ENCODE assay signal across 24 cellular contexts in genomic region chr6:128567029-128567428, GRCh38. TPM values are rescaled to one million over a fixed set of nuclear protein-coding genes. Genes with fewer than 3 reads are reported as not detected.
A peak's percentile ranks its signal among the peaks of the same experiment; 100 is the strongest.
DNase-seq lines count a peak whose midpoint lies in the region; ATAC-seq, FAIRE-seq and TF ChIP-seq lines count a peak whose summit lies in the region.
"Had no signal": no experiment of that assay in that cellular context is flagged by ENCODE, and none has a peak within 500 bp of the region (broad histone marks: within the 10 kb centered on the region; RNA-seq: fewer than 3 reads in every experiment).

No MANE protein-coding gene starts in this region.

- H3K36me3 ChIP-seq in SK-N-SH (replicated peaks in 1 of 2; ENCODE audit: control insufficient read depth in 1 of 2, insufficient read depth in 2 of 2, low read length in 1 of 2), result no peaks in the 10 kb centered on the region
- H3K36me3 ChIP-seq: BLaER1 treated with 17β-estradiol and CSF1 and Interleukin-3, amounts not matched to agents 10 nM and 100 nM; SJCRH30; thyroid gland had no signal

- no peak for TF ChIP-seq EP300 in SK-N-SH (IDR thresholded peaks at IDR 0.05; ENCODE audit: borderline replicate concordance in 1 of 2, low read depth in 1 of 2, low read length in 1 of 2)

- H3K9me2 ChIP-seq in SK-N-SH, result no peaks in the 10 kb centered on the region

- no peaks in the 10 kb centered on the region for H4K20me1 ChIP-seq in SK-N-SH (ENCODE audit: insufficient read depth)
- H4K20me1 ChIP-seq: BLaER1 treated with 17β-estradiol and CSF1 and Interleukin-3, amounts not matched to agents 10 nM and 100 nM had no signal

- ATAC-seq in SK-N-SH treated with all-trans-retinoic acid at 6 μM for 48 hours (no peak), HG03457 (IDR thresholded peaks at IDR 0.05; ENCODE audit: unreplicated experiment) (no peak), GM18907 (IDR thresholded peaks at IDR 0.05; ENCODE audit: unreplicated experiment) (no peak)
- ATAC-seq: naive thymus-derived CD4-positive, alpha-beta T cell had no signal

- H3K4me3 ChIP-seq in SK-N-SH (ENCODE audit: low read depth in 2 of 2, low read length in 1 of 2), result no peak overlapping the region
- H3K4me3 ChIP-seq: BLaER1 treated with 17β-estradiol and CSF1 and Interleukin-3, amounts not matched to agents 10 nM and 100 nM; PC-9; SJCRH30; thyroid gland had no signal

- H3K27me3 ChIP-seq in SK-N-SH (ENCODE audit: insufficient read depth), result no peaks in the 10 kb centered on the region
- H3K27me3 ChIP-seq: BLaER1 treated with 17β-estradiol and CSF1 and Interleukin-3, amounts not matched to agents 10 nM and 100 nM; SJCRH30; thyroid gland had no signal

- H3K4me2 ChIP-seq in SK-N-SH, result no peak overlapping the region
- H3K4me2 ChIP-seq: BLaER1 treated with 17β-estradiol and CSF1 and Interleukin-3, amounts not matched to agents 10 nM and 100 nM; PC-9 had no signal

- peaks cover 0 to 13% of the 10 kb centered on the region in 2 experiments; a peak in 2 of 4 replicates for H3K4me1 ChIP-seq in SK-N-SH (ENCODE audit: control insufficient read depth in 1 of 2, insufficient read depth in 2 of 2, low read depth in 1 of 2, low read length in 1 of 2)
- H3K4me1 ChIP-seq: thyroid gland had no signal

- no peak for FAIRE-seq in RCC 7860 (lab: Jason Lieb, UNC)
- FAIRE-seq: islet of Langerhans had no signal

- CTCF ChIA-PET in SK-N-SH (lab: Yijun Ruan, JAX), result no interaction called here
- CTCF ChIA-PET in RWPE1 (lab: Yijun Ruan, JAX), result no interaction called here

- H3K79me2 ChIP-seq in SK-N-SH (ENCODE audit: insufficient read depth), result no peaks in the 10 kb centered on the region

- no peak overlapping the region for H3K27ac ChIP-seq in SK-N-SH (ENCODE audit: low read depth in 2 of 2, low read length in 1 of 2)
- no peak overlapping the region for H3K27ac ChIP-seq in RWPE1
- H3K27ac ChIP-seq: BLaER1 treated with 17β-estradiol and CSF1 and Interleukin-3, amounts not matched to agents 10 nM and 100 nM; PC-9; SJCRH30; thyroid gland had no signal

- DNase-seq in SK-N-SH, result no peak
- DNase-seq in RWPE1 (ENCODE audit: low spot score), result peak; percentile 49
- peak; percentile 4 for DNase-seq in glomerular visceral epithelial cell (ENCODE audit: extremely low spot score)
- DNase-seq in activated CD8-positive, alpha-beta memory T cell treated with anti-CD3 and anti-CD28 coated beads, Interleukin-2, amount 50 U/mL, for 4 hours, result no peak
- no peak for DNase-seq in RCC 7860 (ENCODE audit: low spot score)
- DNase-seq: 8988T; activated CD8-positive, alpha-beta memory T cell treated with anti-CD3 and anti-CD28 coated beads for 24 hours; activated naive CD4-positive, alpha-beta T cell treated with anti-CD3 and anti-CD28 coated beads, Interleukin-2, amount 10 ng/mL, durations not matched to agents 7 days and 5 days; activated T-cell treated with anti-CD3 and anti-CD28 coated beads, Interleukin-2, amount 50 U/mL, for 48 hours; Caco-2; caudate nucleus; foreskin melanocyte; KG1; naive thymus-derived CD4-positive, alpha-beta T cell; NCI-H187 treated with DMSO at 0.1 percent for 48 hours; occipital lobe; PC-9; SJCRH30; thyroid gland had no signal

- peaks cover 8% of the 10 kb centered on the region for H3F3A ChIP-seq in SK-N-SH (replicated peaks; ENCODE audit: insufficient read depth)

- TF ChIP-seq RAD21 in SK-N-SH (IDR thresholded peaks at IDR 0.05; ENCODE audit: low read length), result no peak

- no peaks in the 10 kb centered on the region for H3K9me3 ChIP-seq in SK-N-SH
- H3K9me3 ChIP-seq: BLaER1 treated with 17β-estradiol and CSF1 and Interleukin-3, amounts not matched to agents 10 nM and 100 nM; Caco-2; SJCRH30; thyroid gland had no signal

- 0 out of 2 replicates have a peak overlapping the region, but pooled peaks have one; percentile 9 for H2AFZ ChIP-seq in SK-N-SH (ENCODE audit: low read depth)
- H2AFZ ChIP-seq: PC-9 had no signal

- H3K9ac ChIP-seq in SK-N-SH, result no peak overlapping the region
- H3K9ac ChIP-seq: BLaER1 treated with 17β-estradiol and CSF1 and Interleukin-3, amounts not matched to agents 10 nM and 100 nM had no signal

- POLR2A ChIA-PET in SK-N-SH (lab: Yijun Ruan, JAX) (no interaction called here), RWPE1 (lab: Yijun Ruan, JAX; ENCODE audit: low non-redundant PET) (no interaction called here)

- WGBS in SK-N-SH (ENCODE audit: low lambda C conversion rate), result 0% methylated on average over 1 of the region's 1 CpG

- TF ChIP-seq CTCF in SK-N-SH (IDR thresholded peaks at IDR 0.05) (no peak), RWPE1 (conservative IDR thresholded peaks at IDR 0.05; ENCODE audit: low read depth) (no peak)

TF ChIP-seq in SK-N-SH, 30 proteins besides CTCF, POLR2A, EP300 and RAD21:
- no peak for TF ChIP-seq ELF1 (IDR thresholded peaks at IDR 0.05)
- TF ChIP-seq SMC3 (IDR thresholded peaks at IDR 0.05; ENCODE audit: low read depth, low read length), result no peak
- no peak for TF ChIP-seq MEF2A (IDR thresholded peaks at IDR 0.05; ENCODE audit: borderline replicate concordance, low read depth)
- TF ChIP-seq EZH2phosphoT487 (IDR thresholded peaks at IDR 0.05; ENCODE audit: borderline replicate concordance, low read depth), result no peak
- no peak for TF ChIP-seq USF1 (IDR thresholded peaks at IDR 0.05; ENCODE audit: borderline replicate concordance, low read depth)
- TF ChIP-seq FOXM1 (IDR thresholded peaks at IDR 0.05; ENCODE audit: low read depth), result no peak
- no peak for TF ChIP-seq PBX3 (IDR thresholded peaks at IDR 0.05)
- TF ChIP-seq MXI1 (IDR thresholded peaks at IDR 0.05; ENCODE audit: low read depth, low read length), result no peak
- no peak for TF ChIP-seq TEAD4 (IDR thresholded peaks at IDR 0.05; ENCODE audit: borderline replicate concordance, insufficient read depth)
- TF ChIP-seq RCOR1 (IDR thresholded peaks at IDR 0.05; ENCODE audit: low read length), result no peak
- TF ChIP-seq SIN3A (IDR thresholded peaks at IDR 0.05; ENCODE audit: borderline replicate concordance, low read depth, low read length), result no peak

TF ChIP-seq in SK-N-SH treated with all-trans-retinoic acid at 6 μM for 48 hours, 23 proteins besides CTCF, POLR2A, EP300 and RAD21:
- TF ChIP-seq PPARA (CRISPR knock-in tag; IDR thresholded peaks at IDR 0.05; ENCODE audit: borderline replicate concordance) (no peak), ZNF565 (CRISPR knock-in tag; conservative IDR thresholded peaks at IDR 0.05; ENCODE audit: low read depth) (no peak), ZNF70 (CRISPR knock-in tag; IDR thresholded peaks at IDR 0.05) (no peak), CREB5 (CRISPR knock-in tag; IDR thresholded peaks at IDR 0.05; ENCODE audit: low read depth) (no peak)

RNA-seq across cellular contexts. Expression of gene PTPRK, which starts 46.6 kb away (rescaled TPM):
- 8.0 and 9.5 TPM in 2 replicates for polyA plus RNA-seq in SK-N-SH (2012; rRNA removed)
- 12.3 and 14.5 TPM in 2 replicates for polyA plus RNA-seq in SK-N-SH (2012; cell fraction: cytosol; rRNA removed)
- 8.9 and 10.3 TPM in 2 replicates for polyA plus RNA-seq in SK-N-SH (2012; cell fraction: nucleus; rRNA removed)

Comparison
In these comparisons a context has a peak if more than half of its experiments do, and no peak if none do; other contexts are left out.
1. DNase-seq: peak in RWPE1 (single experiment) and glomerular visceral epithelial cell (single experiment); none in SK-N-SH (single experiment), activated CD8-positive, alpha-beta memory T cell treated with anti-CD3 and anti-CD28 coated beads, Interleukin-2, amount 50 U/mL, for 4 hours (single experiment) and RCC 7860 (single experiment).